ENCODE assay signal across 17 cellular contexts in genomic region chr17:49566668-49567071, GRCh38. TPM values are rescaled to one million over a fixed set of nuclear protein-coding genes. Genes with fewer than 3 reads are reported as not detected.
DNase-seq lines count a peak whose midpoint lies in the region; ATAC-seq and TF ChIP-seq lines count a peak whose summit lies in the region.
"Had no signal": no experiment of that assay in that cellular context is flagged by ENCODE, and none has a peak within 500 bp of the region (broad histone marks: within the 10 kb centered on the region; RNA-seq: fewer than 3 reads in every experiment).

No MANE protein-coding gene starts in this region.

- peaks cover 47% of the 10 kb centered on the region for H3K4me1 ChIP-seq in BLaER1
- H3K4me1 ChIP-seq in body of pancreas = peaks cover 33% of the 10 kb centered on the region
- no peaks in the 10 kb centered on the region for H3K4me1 ChIP-seq in hepatocyte (ENCODE audit: insufficient read depth)
- H3K4me1 ChIP-seq in spleen = peaks cover 3 to 45% (median 19%) of the 10 kb centered on the region in 6 donors

- 59 to 60% methylated on average over 5 of the region's 5 CpGs for WGBS in body of pancreas, 2 donors
- 81% methylated on average over 5 of the region's 5 CpGs for WGBS in hepatocyte (ENCODE audit: low lambda C conversion rate, missing lambda C conversion rate)
- 72 to 87% (median 79%) methylated on average over 5 of the region's 5 CpGs for WGBS in spleen, 5 donors

- H3K27me3 ChIP-seq in BLaER1 (peaks cover 13% of the 10 kb centered on the region), body of pancreas (no peaks in the 10 kb centered on the region), hepatocyte (peaks cover 17% of the 10 kb centered on the region), spleen (replicated peaks in 1 of 7) (peaks cover 0 to 58% (median 0%) of the 10 kb centered on the region in 7 donors)
- H3K27me3 ChIP-seq: pancreas had no signal

- TF ChIP-seq POLR2A in body of pancreas (IDR thresholded peaks at IDR 0.05) (no peak), spleen (IDR thresholded peaks at IDR 0.05) (no peak)

- intact Hi-C loops in body of pancreas (cut with DNase I) = no loop called here
- intact Hi-C loops in spleen (cut with DNase I; ENCODE audit: low total_unique reads) = loop anchor here (5.0 kb wide), 2 partner anchors 221 to 431 kb away; partner anchors contain the start of genes DLX3 and KAT7

- H4K20me1 ChIP-seq in BLaER1 = no peaks in the 10 kb centered on the region
- H4K20me1 ChIP-seq in hepatocyte (ENCODE audit: insufficient read depth, poor library complexity, severe bottlenecking) = no peaks in the 10 kb centered on the region

- no peak overlapping the region for H3K4me3 ChIP-seq in BLaER1
- H3K4me3 ChIP-seq in body of pancreas = no peak overlapping the region
- no peak overlapping the region for H3K4me3 ChIP-seq in hepatocyte
- H3K4me3 ChIP-seq in spleen = no peak overlapping the region
- H3K4me3 ChIP-seq: pancreas had no signal

- H3K27ac ChIP-seq in BLaER1 (no peak overlapping the region), body of pancreas (peak overlapping the region in 3 of 4 donors; percentile 21 to 73 (median 63)), hepatocyte (peak overlapping the region; percentile 35), spleen (no peak overlapping the region)

- no peak overlapping the region for H2AFZ ChIP-seq in hepatocyte

- TF ChIP-seq CTCF in body of pancreas (IDR thresholded peaks at IDR 0.05) (no peak), hepatocyte (IDR thresholded peaks at IDR 0.05; ENCODE audit: poor library complexity) (no peak), spleen (IDR thresholded peaks at IDR 0.05 in 8 of 11, conservative IDR thresholded peaks at IDR 0.05 in 3 of 11) (no peak)

- H3K79me2 ChIP-seq in hepatocyte = no peaks in the 10 kb centered on the region

- H3K36me3 ChIP-seq in BLaER1 (no peaks in the 10 kb centered on the region), body of pancreas (replicated peaks in 1 of 2; ENCODE audit: insufficient read depth in 1 of 2, low read depth in 2 of 2) (no peaks in the 10 kb centered on the region), hepatocyte (replicated peaks; ENCODE audit: insufficient read depth, low read depth) (no peaks in the 10 kb centered on the region), spleen (no peaks in the 10 kb centered on the region)
- H3K36me3 ChIP-seq: pancreas had no signal

- ATAC-seq in body of pancreas = no peak
- ATAC-seq in HG03039 (IDR thresholded peaks at IDR 0.05; ENCODE audit: unreplicated experiment) = no peak
- ATAC-seq in GM19452 (IDR thresholded peaks at IDR 0.05; ENCODE audit: unreplicated experiment) = no peak
- ATAC-seq: activated CD8-positive, alpha-beta memory T cell treated with anti-CD3 and anti-CD28 coated beads, Interleukin-2, amount 10 ng/mL, durations not matched to agents 7 days and 5 days; WTC11 had no signal

- DNase-seq in body of pancreas (peak in 3 of 4 donors; percentile 27 to 55 (median 37)), hepatocyte (ENCODE audit: low spot score) (no peak), spleen (peak; percentile 16), RKO (ENCODE audit: low spot score) (no peak), T1000 (lab: John Stamatoyannopoulos, UW) (no peak)
- DNase-seq: activated CD8-positive, alpha-beta memory T cell treated with anti-CD3 and anti-CD28 coated beads, Interleukin-2, amount 10 ng/mL, durations not matched to agents 7 days and 5 days; Caco-2; endodermal cell; NCI-H1092 had no signal

- H3K9me3 ChIP-seq in BLaER1 (peaks cover 8% of the 10 kb centered on the region), body of pancreas (no peaks in the 10 kb centered on the region), hepatocyte (ENCODE audit: low read depth) (no peaks in the 10 kb centered on the region), spleen (no peaks in the 10 kb centered on the region)
- H3K9me3 ChIP-seq: Caco-2, pancreas had no signal

- H3K9ac ChIP-seq in BLaER1 = no peak overlapping the region

- no peaks in the 10 kb centered on the region for H3K9me2 ChIP-seq in hepatocyte (replicated peaks; ENCODE audit: insufficient read depth)

- H3K4me2 ChIP-seq in BLaER1 (peak overlapping the region; percentile 66), hepatocyte (peak overlapping the region; percentile 22)

RNA-seq across cellular contexts. Expression of gene NXPH3, which starts 9.0 kb away (rescaled TPM):
- total RNA-seq in body of pancreas = under 1 TPM; 0.78 to 0.99 TPM
- total RNA-seq in hepatocyte = 0.40 and 1.2 TPM in 2 replicates
- polyA plus RNA-seq in hepatocyte = 0.21 and 0.77 TPM in 2 replicates
- 1 to 10 TPM in 5 of 7 donors, under 1 TPM in 2; 0.37 to 3.3 (median 2.0) TPM for total RNA-seq in spleen
- under 1 TPM; 0.37 to 0.48 (median 0.38) TPM for polyA plus RNA-seq in spleen
- total RNA-seq: mononuclear cell, NCI-H460, OCI-LY7 had no signal

Comparison
In these comparisons a context has a peak if more than half of its experiments do, and no peak if none do; other contexts are left out.
1. H3K27ac ChIP-seq: peak in body of pancreas (3 of 4) and hepatocyte (single experiment); none in BLaER1 (single experiment) and spleen (0 of 8).
2. DNase-seq: peak in body of pancreas (3 of 4) and spleen (single experiment); none in hepatocyte (single experiment), RKO (single experiment) and T1000 (single experiment).